ENCODE assay signal across 15 cellular contexts in the genomic region with DNA sequence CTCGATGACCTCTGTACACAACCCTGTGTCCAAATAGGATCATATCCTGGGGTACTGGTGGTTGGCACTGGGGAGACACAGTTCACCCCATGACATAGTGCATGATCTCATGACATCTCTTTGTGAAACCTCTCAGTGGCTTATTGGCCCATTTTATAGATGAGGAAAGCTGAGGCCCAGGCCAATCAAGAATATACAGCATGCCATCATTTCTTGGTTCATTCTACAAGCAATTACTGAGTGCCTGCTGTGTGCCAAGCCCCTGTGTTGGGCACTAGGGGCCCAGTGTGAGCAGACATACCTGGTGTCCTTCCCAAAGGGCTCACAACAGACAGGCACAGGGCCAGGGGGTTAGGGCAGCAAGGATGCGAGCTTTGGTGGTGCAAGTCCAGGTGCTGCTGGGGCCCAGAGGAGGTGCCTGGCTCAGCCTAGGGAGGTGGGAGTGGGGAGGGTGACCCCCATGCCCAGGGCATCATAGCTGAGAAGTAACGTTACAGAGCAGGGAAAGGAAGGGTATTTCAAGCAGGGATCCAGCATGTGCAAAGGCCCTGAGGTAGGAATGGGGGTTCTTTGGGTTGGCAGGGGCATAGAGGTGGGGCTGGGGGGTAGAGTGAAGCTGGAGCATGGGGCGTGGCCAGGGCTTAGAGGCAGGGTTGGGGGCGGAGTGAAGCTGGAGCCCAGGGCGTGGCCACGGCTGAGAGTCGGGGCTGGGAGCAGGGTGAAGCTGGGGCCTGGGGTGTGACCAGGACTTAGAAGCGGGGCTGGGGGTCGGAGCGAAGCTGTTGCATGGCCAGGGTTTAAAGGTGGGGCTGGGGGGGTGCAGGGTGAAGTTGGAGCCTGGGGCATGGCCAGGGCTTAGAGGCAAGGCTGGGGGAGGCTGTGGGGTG. TPM values are rescaled to one million over a fixed set of nuclear protein-coding genes. Genes with fewer than 3 reads are reported as not detected.
DNase-seq lines count a peak whose midpoint lies in the region; ATAC-seq, FAIRE-seq and TF ChIP-seq lines count a peak whose summit lies in the region.
"Had no signal": no experiment of that assay in that cellular context is flagged by ENCODE, and none has a peak within 500 bp of the region (broad histone marks: within the 10 kb centered on the region; RNA-seq: fewer than 3 reads in every experiment).

No MANE protein-coding gene starts in this region.

- no peak overlapping the region for H3K4me2 ChIP-seq in DND-41 (ENCODE audit: insufficient read depth, low read length)
- H3K4me2 ChIP-seq in HCT116 (ENCODE audit: low read length), result peak overlapping the region; percentile 65
- H3K4me2 ChIP-seq in mesenchymal stem cell (ENCODE audit: low read length, poor library complexity, severe bottlenecking), result no peak overlapping the region

- BruUV-seq in HCT116 (replicated peaks; lab: Mats Ljungman, UMichigan), result no TSS peak

- H3K27ac ChIP-seq in DND-41 (ENCODE audit: low read length) (no peak overlapping the region), HCT116 (ENCODE audit: low read depth, low read length) (peak overlapping the region; percentile 47; the same call in 1 of the 2 replicates), mesenchymal stem cell (ENCODE audit: low read length, poor library complexity, severe bottlenecking) (no peak overlapping the region)
- H3K27ac ChIP-seq: adrenal gland, cardiac muscle cell had no signal

- H3K4me3 Mint-ChIP-seq in WTC11, result no peak overlapping the region
- H3K4me3 Mint-ChIP-seq: IgD-negative memory B cell had no signal

- H2BK15ac ChIP-seq in mesenchymal stem cell (ENCODE audit: low read depth, poor library complexity, severe bottlenecking), result no peak overlapping the region

- no peak overlapping the region for H2BK12ac ChIP-seq in mesenchymal stem cell (ENCODE audit: low read length in 2 of 2)

- POLR2A ChIA-PET in HCT116 (lab: Charles Lee), result interaction anchor here (0.9 to 1.2 kb wide), 4 partner anchors 30 to 283 kb away, joined by 3 to 5 read pairs (median 4); a partner anchor contains a TSS
- POLR2A ChIA-PET in WTC11 (lab: Charles Lee), result interaction anchor here (1.1 to 1.4 kb wide), 3 partner anchors 30 to 143 kb away, joined by 3 to 15 read pairs (median 3); a partner anchor contains a TSS

- H4K20me1 ChIP-seq in DND-41 (ENCODE audit: insufficient read depth, low read length), result peaks cover 34% of the 10 kb centered on the region
- peaks cover 8% of the 10 kb centered on the region; the same call in 1 of the 2 replicates for H4K20me1 ChIP-seq in HCT116 (ENCODE audit: insufficient read depth)

- peaks cover 25% of the 10 kb centered on the region for H3K4me1 Mint-ChIP-seq in WTC11

- peaks cover 15% of the 10 kb centered on the region for H3K36me3 Mint-ChIP-seq in WTC11

- no peak overlapping the region for H3K9ac ChIP-seq in DND-41 (ENCODE audit: low read depth, low read length)
- H3K9ac ChIP-seq in HCT116 (ENCODE audit: low read length), result peak overlapping the region; percentile 33; the same call in 1 of the 2 replicates
- no peak overlapping the region for H3K9ac ChIP-seq in mesenchymal stem cell (ENCODE audit: low read length)

- H2AFZ ChIP-seq in DND-41 (ENCODE audit: low read depth, low read length), result no peak overlapping the region
- no peak overlapping the region for H2AFZ ChIP-seq in HCT116 (ENCODE audit: low read depth, low read length, poor library complexity, severe bottlenecking)
- H2AFZ ChIP-seq in mesenchymal stem cell (ENCODE audit: low read depth, low read length), result no peak overlapping the region

- peak overlapping the region; percentile 35 for H4K91ac ChIP-seq in mesenchymal stem cell (ENCODE audit: low read length)

- no peak overlapping the region for H3K4me3 ChIP-seq in DND-41 (ENCODE audit: low read depth in 1 of 2, low read length in 2 of 2)
- no peak overlapping the region for H3K4me3 ChIP-seq in HCT116 (replicated peaks in 1 of 2; ENCODE audit: low read depth in 1 of 2, low read length in 2 of 2)
- no peak overlapping the region for H3K4me3 ChIP-seq in mesenchymal stem cell (ENCODE audit: insufficient read depth in 1 of 2, low read depth in 1 of 2, low read length in 2 of 2)
- H3K4me3 ChIP-seq: adrenal gland, cardiac muscle cell, Peyer's patch had no signal

- H3K36me3 ChIP-seq in DND-41 (ENCODE audit: insufficient read depth, low read length) (peaks cover 85% of the 10 kb centered on the region), HCT116 (ENCODE audit: control insufficient read depth in 1 of 2, insufficient read depth in 2 of 2, low read length in 2 of 2) (peaks cover 14 to 36% of the 10 kb centered on the region in 2 experiments; a peak in 3 of 4 replicates), mesenchymal stem cell (ENCODE audit: control insufficient read depth in 1 of 2, insufficient read depth in 2 of 2, low read depth in 1 of 2, low read length in 2 of 2) (peaks cover 74 to 79% of the 10 kb centered on the region in 2 experiments)
- H3K36me3 ChIP-seq: cardiac muscle cell had no signal

- no peaks in the 10 kb centered on the region for H3K9me2 ChIP-seq in HCT116 (ENCODE audit: insufficient read depth)

- ATAC-seq in DND-41 (ENCODE audit: insufficient read depth, low read depth) (peak; percentile 35; the same call in 2 of the 3 replicates), HCT116 (peak; percentile 63), WTC11 (peak; percentile 9)

- no peak overlapping the region for H2BK5ac ChIP-seq in mesenchymal stem cell (ENCODE audit: low read depth, low read length, poor library complexity, severe bottlenecking)

- FAIRE-seq in GM12892 (lab: Jason Lieb, UNC), result no peak

- no peaks in the 10 kb centered on the region for H3K9me3 ChIP-seq in DND-41 (ENCODE audit: insufficient read depth, low read length, severe bottlenecking)
- no peaks in the 10 kb centered on the region for H3K9me3 ChIP-seq in HCT116 (ENCODE audit: control insufficient read depth in 1 of 2, insufficient read depth in 1 of 2, low read depth in 1 of 2, low read length in 2 of 2)
- no peaks in the 10 kb centered on the region for H3K9me3 ChIP-seq in mesenchymal stem cell (ENCODE audit: control insufficient read depth, low read length)
- H3K9me3 ChIP-seq: adrenal gland, Peyer's patch had no signal

- TF ChIP-seq POLR2A in HCT116 (IDR thresholded peaks at IDR 0.05; ENCODE audit: borderline replicate concordance, extremely low read depth, insufficient read depth, insufficient read length) (no peak), GM12892 (IDR thresholded peaks at IDR 0.05; ENCODE audit: low read depth, low read length) (no peak)

- DNase-seq in DND-41 (peak; percentile 39), HCT116 (ENCODE audit: low read depth, low spot score) (no peak), WTC11 (ENCODE audit: low spot score) (no peak), mesenchymal stem cell (no peak), NCI-H2196 treated with DMSO at 0.1 percent for 48 hours (lab: John Stamatoyannopoulos, UW; ENCODE audit: unreplicated experiment) (no peak), NCI-H2107 (lab: John Stamatoyannopoulos, UW) (no peak), GM12892 (ENCODE audit: insufficient read length) (no peak)
- DNase-seq: activated CD4-positive, alpha-beta T cell treated with anti-CD3 and anti-CD28 coated beads for 1 hour; activated CD8-positive, alpha-beta memory T cell treated with anti-CD3 and anti-CD28 coated beads, Interleukin-2, amount 50 U/mL, for 4 hours; activated effector memory CD4-positive, alpha-beta T cell treated with Interleukin-2 at 50 U/mL for 16 hours; effector memory CD4-positive, alpha-beta T cell had no signal

- H3K27me3 Mint-ChIP-seq in WTC11 (ENCODE audit: low read depth), result no peaks in the 10 kb centered on the region
- H3K27me3 Mint-ChIP-seq: IgD-negative memory B cell had no signal

- no peak overlapping the region for H4K8ac ChIP-seq in mesenchymal stem cell (ENCODE audit: low read length)

- no peaks in the 10 kb centered on the region for H3K4me1 ChIP-seq in DND-41 (ENCODE audit: insufficient read depth, low read length)
- H3K4me1 ChIP-seq in HCT116 (ENCODE audit: control insufficient read depth in 1 of 2, insufficient read depth in 2 of 2, low read length in 2 of 2), result peaks cover 16 to 41% of the 10 kb centered on the region in 2 experiments; a peak in 3 of 4 replicates
- H3K4me1 ChIP-seq in mesenchymal stem cell (ENCODE audit: control insufficient read depth, insufficient read depth, low read depth, low read length), result peaks cover 6% of the 10 kb centered on the region
- H3K4me1 ChIP-seq: adrenal gland, Peyer's patch had no signal

- RAD21 ChIA-PET in HCT116 (lab: Charles Lee; ENCODE audit: low non-redundant PET in 1 of 2, low total read pairs in 2 of 2, uncharacterized antibody in 2 of 2, unreplicated experiment in 2 of 2), result interaction anchor here (0.6 to 1.4 kb wide), 4 partner anchors 69 to 283 kb away, joined by 3 to 6 read pairs (median 4); no protein-coding TSS in a partner anchor

- TF ChIP-seq CTCF in DND-41 (IDR thresholded peaks at IDR 0.05; ENCODE audit: borderline replicate concordance, extremely low read depth, low read length, poor library complexity, severe bottlenecking), result no peak
- TF ChIP-seq CTCF in HCT116 (IDR thresholded peaks at IDR 0.05 in 2 of 3, conservative IDR thresholded peaks at IDR 0.05 in 1 of 3; ENCODE audit: borderline replicate concordance in 1 of 3, insufficient read depth in 1 of 3, low read depth in 2 of 3, low read length in 2 of 3), result no peak
- no peak for TF ChIP-seq CTCF in WTC11 (IDR thresholded peaks at IDR 0.05)

- H3K9me3 Mint-ChIP-seq in WTC11, result no peaks in the 10 kb centered on the region

- H3K14ac ChIP-seq in mesenchymal stem cell (ENCODE audit: low read length in 2 of 2), result no peak overlapping the region

- no peak overlapping the region; the same call in 1 of the 2 replicates for H3K27ac Mint-ChIP-seq in WTC11
- H3K27ac Mint-ChIP-seq: IgD-negative memory B cell had no signal

- peaks cover 15% of the 10 kb centered on the region for H3K79me1 ChIP-seq in mesenchymal stem cell (replicated peaks; ENCODE audit: low read length, poor library complexity, severe bottlenecking)

- H2AK5ac ChIP-seq in mesenchymal stem cell (ENCODE audit: low read length, severe bottlenecking), result no peak overlapping the region

- H3K23ac ChIP-seq in mesenchymal stem cell (ENCODE audit: low read length in 2 of 2), result no peak overlapping the region

- intact Hi-C loops in HCT116 (cut with micrococcal nuclease), result loop anchor here (5.0 kb wide), 1 partner anchor 64 kb away; a partner anchor contains a TSS

- TF ChIP-seq RAD21 in HCT116 (IDR thresholded peaks at IDR 0.05; ENCODE audit: low read depth), result no peak

- H3K79me2 ChIP-seq in DND-41 (ENCODE audit: insufficient read depth, low read length), result no peaks in the 10 kb centered on the region
- H3K79me2 ChIP-seq in HCT116 (ENCODE audit: insufficient read depth, low read length), result peaks cover 3% of the 10 kb centered on the region; the same call in 1 of the 2 replicates

- CTCF ChIA-PET in HCT116 (lab: Charles Lee) (interaction anchor here (1.4 to 1.6 kb wide), 4 partner anchors 12 to 190 kb away, joined by 3 to 8 read pairs (median 4); no protein-coding TSS in a partner anchor), WTC11 (lab: Charles Lee) (interaction anchor here (0.6 to 5.4 kb wide), 21 partner anchors 12 to 255 kb away, joined by 3 to 71 read pairs (median 6); a partner anchor contains a TSS)

- H3K27me3 ChIP-seq in DND-41 (ENCODE audit: insufficient read depth, low read length, poor library complexity), result no peaks in the 10 kb centered on the region
- no peaks in the 10 kb centered on the region for H3K27me3 ChIP-seq in HCT116 (ENCODE audit: insufficient read depth, low read length)
- no peaks in the 10 kb centered on the region for H3K27me3 ChIP-seq in mesenchymal stem cell (ENCODE audit: control insufficient read depth in 1 of 2, insufficient read depth in 1 of 2, low read length in 2 of 2)
- H3K27me3 ChIP-seq: adrenal gland, cardiac muscle cell, Peyer's patch had no signal

- H2BK120ac ChIP-seq in mesenchymal stem cell (ENCODE audit: low read depth, low read length), result no peak overlapping the region

- H3K4ac ChIP-seq in mesenchymal stem cell (ENCODE audit: low read depth in 1 of 2, low read length in 2 of 2), result no peak overlapping the region

- H3K18ac ChIP-seq in mesenchymal stem cell (ENCODE audit: low read depth in 1 of 2, low read length in 2 of 2), result no peak overlapping the region

- whole genome bisulfite sequencing in mesenchymal stem cell, result 94% methylated on average over 11 of the region's 11 CpGs

RNA-seq across cellular contexts. Expression of a gene that starts 20.7 kb away (rescaled TPM):
- total RNA-seq in HCT116 (2021; ENCODE audit: unreplicated experiment) (86.0 TPM), WTC11 (2021) (54.0 to 71.7 TPM (median 67.1 TPM) in 3 replicates)
- polyA plus RNA-seq in HCT116 (2012), result 64.8 and 67.6 TPM in 2 replicates
- 163 TPM for polyA plus RNA-seq in mesenchymal stem cell (2013, experiment 1 of 2)
- 171 TPM for polyA plus RNA-seq in mesenchymal stem cell (2013, experiment 2 of 2)
- 23.3 TPM for polyA plus RNA-seq in GM12892 (2012; ENCODE audit: missing spikeins)

Comparison
In these comparisons a context has a peak if more than half of its experiments do, and no peak if none do; other contexts are left out.
1. ATAC-seq: peak in every context shown above with its lines; median percentile 63 in HCT116; 35 in DND-41; 9 in WTC11.